1 cellular context compared by ENCODE assay signal in the genomic region with DNA sequence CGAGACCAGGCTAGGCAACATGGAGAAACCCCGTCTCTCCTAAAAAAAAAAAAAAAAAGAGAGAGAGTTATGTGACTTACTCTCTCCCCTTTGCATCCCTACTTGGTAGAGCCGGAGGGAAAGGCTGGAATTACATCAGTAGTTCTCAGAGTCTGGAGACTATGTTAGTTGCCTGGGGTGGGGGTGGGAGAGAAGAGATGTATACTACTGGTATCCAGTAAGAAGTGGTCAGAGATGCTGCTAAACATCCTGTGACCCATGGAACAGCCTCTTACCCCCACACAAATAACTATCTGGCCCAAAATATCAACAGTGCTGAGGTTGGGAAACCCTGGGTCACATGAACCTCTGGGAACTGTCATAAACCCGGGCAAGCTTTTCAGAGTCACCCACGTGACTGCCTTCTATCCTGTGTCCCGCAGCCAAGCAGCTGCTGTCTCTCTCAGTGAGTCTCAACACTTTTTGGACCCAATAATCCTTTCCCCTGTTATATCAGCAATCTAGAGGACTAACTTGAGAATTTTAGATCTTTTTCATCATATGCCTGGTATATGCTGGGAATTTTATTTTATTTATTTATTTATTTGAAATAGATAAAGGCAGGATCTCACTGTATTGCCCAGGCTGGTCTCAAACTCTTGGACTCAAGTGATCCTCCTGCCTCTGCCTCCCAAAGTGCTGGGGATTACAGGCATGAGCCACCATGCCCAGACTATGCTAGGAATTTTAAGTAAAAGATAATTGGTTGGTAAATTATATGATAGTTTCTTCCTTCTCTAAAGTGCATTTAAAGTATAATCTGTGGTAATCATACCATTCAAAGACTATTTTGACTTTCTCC.
TF ChIP-seq lines count a peak whose summit lies in the region.

No MANE protein-coding gene starts in this region.

TF ChIP-seq in HEK293, 187 proteins besides CTCF, POLR2A, EP300 and RAD21 (continued from another document):
- TF ChIP-seq, protein P1, sequence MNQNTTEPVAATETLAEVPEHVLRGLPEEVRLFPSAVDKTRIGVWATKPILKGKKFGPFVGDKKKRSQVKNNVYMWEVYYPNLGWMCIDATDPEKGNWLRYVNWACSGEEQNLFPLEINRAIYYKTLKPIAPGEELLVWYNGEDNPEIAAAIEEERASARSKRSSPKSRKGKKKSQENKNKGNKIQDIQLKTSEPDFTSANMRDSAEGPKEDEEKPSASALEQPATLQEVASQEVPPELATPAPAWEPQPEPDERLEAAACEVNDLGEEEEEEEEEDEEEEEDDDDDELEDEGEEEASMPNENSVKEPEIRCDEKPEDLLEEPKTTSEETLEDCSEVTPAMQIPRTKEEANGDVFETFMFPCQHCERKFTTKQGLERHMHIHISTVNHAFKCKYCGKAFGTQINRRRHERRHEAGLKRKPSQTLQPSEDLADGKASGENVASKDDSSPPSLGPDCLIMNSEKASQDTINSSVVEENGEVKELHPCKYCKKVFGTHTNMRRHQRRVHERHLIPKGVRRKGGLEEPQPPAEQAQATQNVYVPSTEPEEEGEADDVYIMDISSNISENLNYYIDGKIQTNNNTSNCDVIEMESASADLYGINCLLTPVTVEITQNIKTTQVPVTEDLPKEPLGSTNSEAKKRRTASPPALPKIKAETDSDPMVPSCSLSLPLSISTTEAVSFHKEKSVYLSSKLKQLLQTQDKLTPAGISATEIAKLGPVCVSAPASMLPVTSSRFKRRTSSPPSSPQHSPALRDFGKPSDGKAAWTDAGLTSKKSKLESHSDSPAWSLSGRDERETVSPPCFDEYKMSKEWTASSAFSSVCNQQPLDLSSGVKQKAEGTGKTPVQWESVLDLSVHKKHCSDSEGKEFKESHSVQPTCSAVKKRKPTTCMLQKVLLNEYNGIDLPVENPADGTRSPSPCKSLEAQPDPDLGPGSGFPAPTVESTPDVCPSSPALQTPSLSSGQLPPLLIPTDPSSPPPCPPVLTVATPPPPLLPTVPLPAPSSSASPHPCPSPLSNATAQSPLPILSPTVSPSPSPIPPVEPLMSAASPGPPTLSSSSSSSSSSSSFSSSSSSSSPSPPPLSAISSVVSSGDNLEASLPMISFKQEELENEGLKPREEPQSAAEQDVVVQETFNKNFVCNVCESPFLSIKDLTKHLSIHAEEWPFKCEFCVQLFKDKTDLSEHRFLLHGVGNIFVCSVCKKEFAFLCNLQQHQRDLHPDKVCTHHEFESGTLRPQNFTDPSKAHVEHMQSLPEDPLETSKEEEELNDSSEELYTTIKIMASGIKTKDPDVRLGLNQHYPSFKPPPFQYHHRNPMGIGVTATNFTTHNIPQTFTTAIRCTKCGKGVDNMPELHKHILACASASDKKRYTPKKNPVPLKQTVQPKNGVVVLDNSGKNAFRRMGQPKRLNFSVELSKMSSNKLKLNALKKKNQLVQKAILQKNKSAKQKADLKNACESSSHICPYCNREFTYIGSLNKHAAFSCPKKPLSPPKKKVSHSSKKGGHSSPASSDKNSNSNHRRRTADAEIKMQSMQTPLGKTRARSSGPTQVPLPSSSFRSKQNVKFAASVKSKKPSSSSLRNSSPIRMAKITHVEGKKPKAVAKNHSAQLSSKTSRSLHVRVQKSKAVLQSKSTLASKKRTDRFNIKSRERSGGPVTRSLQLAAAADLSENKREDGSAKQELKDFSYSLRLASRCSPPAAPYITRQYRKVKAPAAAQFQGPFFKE (tag by site-specific recombination; IDR thresholded peaks at IDR 0.05; ENCODE audit: borderline replicate concordance) = no peak
- TF ChIP-seq ZNF670 (tag by site-specific recombination; IDR thresholded peaks at IDR 0.05; ENCODE audit: low read depth) = no peak
- no peak for TF ChIP-seq ZNF571 (tag by site-specific recombination; IDR thresholded peaks at IDR 0.05)
- TF ChIP-seq, protein P2, sequence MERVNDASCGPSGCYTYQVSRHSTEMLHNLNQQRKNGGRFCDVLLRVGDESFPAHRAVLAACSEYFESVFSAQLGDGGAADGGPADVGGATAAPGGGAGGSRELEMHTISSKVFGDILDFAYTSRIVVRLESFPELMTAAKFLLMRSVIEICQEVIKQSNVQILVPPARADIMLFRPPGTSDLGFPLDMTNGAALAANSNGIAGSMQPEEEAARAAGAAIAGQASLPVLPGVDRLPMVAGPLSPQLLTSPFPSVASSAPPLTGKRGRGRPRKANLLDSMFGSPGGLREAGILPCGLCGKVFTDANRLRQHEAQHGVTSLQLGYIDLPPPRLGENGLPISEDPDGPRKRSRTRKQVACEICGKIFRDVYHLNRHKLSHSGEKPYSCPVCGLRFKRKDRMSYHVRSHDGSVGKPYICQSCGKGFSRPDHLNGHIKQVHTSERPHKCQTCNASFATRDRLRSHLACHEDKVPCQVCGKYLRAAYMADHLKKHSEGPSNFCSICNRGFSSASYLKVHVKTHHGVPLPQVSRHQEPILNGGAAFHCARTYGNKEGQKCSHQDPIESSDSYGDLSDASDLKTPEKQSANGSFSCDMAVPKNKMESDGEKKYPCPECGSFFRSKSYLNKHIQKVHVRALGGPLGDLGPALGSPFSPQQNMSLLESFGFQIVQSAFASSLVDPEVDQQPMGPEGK (tag by site-specific recombination; IDR thresholded peaks at IDR 0.05) = peak; percentile 27
- no peak for TF ChIP-seq ZNF138 (tag by site-specific recombination; IDR thresholded peaks at IDR 0.05; ENCODE audit: borderline replicate concordance)
- TF ChIP-seq ZNF19 (tag by site-specific recombination; IDR thresholded peaks at IDR 0.05; ENCODE audit: low read depth) = no peak
- TF ChIP-seq ZNF24 (tag by site-specific recombination; IDR thresholded peaks at IDR 0.05) = peak; percentile 60; the same call in 1 of the 2 replicates
- TF ChIP-seq ZNF223 (tag by site-specific recombination; IDR thresholded peaks at IDR 0.05) = no peak
- TF ChIP-seq ZNF114 (tag by site-specific recombination; IDR thresholded peaks at IDR 0.05) = no peak
- no peak for TF ChIP-seq ZNF221 (tag by site-specific recombination; IDR thresholded peaks at IDR 0.05; ENCODE audit: borderline replicate concordance)
- TF ChIP-seq KLF9 (tag by site-specific recombination; IDR thresholded peaks at IDR 0.05; ENCODE audit: low read depth) = no peak
- no peak for TF ChIP-seq ZNF214 (tag by site-specific recombination; IDR thresholded peaks at IDR 0.05; ENCODE audit: borderline replicate concordance)
- TF ChIP-seq, protein P3, sequence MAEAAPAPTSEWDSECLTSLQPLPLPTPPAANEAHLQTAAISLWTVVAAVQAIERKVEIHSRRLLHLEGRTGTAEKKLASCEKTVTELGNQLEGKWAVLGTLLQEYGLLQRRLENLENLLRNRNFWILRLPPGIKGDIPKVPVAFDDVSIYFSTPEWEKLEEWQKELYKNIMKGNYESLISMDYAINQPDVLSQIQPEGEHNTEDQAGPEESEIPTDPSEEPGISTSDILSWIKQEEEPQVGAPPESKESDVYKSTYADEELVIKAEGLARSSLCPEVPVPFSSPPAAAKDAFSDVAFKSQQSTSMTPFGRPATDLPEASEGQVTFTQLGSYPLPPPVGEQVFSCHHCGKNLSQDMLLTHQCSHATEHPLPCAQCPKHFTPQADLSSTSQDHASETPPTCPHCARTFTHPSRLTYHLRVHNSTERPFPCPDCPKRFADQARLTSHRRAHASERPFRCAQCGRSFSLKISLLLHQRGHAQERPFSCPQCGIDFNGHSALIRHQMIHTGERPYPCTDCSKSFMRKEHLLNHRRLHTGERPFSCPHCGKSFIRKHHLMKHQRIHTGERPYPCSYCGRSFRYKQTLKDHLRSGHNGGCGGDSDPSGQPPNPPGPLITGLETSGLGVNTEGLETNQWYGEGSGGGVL (tag by site-specific recombination; IDR thresholded peaks at IDR 0.05) = peak; percentile 37; the same call in 1 of the 2 replicates
- no peak for TF ChIP-seq ZNF768 (tag by site-specific recombination; IDR thresholded peaks at IDR 0.05)
- TF ChIP-seq ZNF747 (tag by site-specific recombination; IDR thresholded peaks at IDR 0.05) = no peak
- TF ChIP-seq, protein P4, sequence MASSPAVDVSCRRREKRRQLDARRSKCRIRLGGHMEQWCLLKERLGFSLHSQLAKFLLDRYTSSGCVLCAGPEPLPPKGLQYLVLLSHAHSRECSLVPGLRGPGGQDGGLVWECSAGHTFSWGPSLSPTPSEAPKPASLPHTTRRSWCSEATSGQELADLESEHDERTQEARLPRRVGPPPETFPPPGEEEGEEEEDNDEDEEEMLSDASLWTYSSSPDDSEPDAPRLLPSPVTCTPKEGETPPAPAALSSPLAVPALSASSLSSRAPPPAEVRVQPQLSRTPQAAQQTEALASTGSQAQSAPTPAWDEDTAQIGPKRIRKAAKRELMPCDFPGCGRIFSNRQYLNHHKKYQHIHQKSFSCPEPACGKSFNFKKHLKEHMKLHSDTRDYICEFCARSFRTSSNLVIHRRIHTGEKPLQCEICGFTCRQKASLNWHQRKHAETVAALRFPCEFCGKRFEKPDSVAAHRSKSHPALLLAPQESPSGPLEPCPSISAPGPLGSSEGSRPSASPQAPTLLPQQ (tag by site-specific recombination; IDR thresholded peaks at IDR 0.05) = no peak
- TF ChIP-seq YY1 (tag by site-specific recombination; IDR thresholded peaks at IDR 0.05) = no peak
- no peak for TF ChIP-seq ZNF274 (IDR thresholded peaks at IDR 0.05; ENCODE audit: low read length)
- no peak for TF ChIP-seq ZNF274 (tag by site-specific recombination; IDR thresholded peaks at IDR 0.05; ENCODE audit: borderline replicate concordance)
- TF ChIP-seq ZNF335 (tag by site-specific recombination; conservative IDR thresholded peaks at IDR 0.05) = peak; percentile 65
- TF ChIP-seq MYNN (tag by site-specific recombination; IDR thresholded peaks at IDR 0.05; ENCODE audit: borderline replicate concordance) = no peak
- no peak for TF ChIP-seq GLI4 (tag by site-specific recombination; IDR thresholded peaks at IDR 0.05)
- TF ChIP-seq, protein P5, sequence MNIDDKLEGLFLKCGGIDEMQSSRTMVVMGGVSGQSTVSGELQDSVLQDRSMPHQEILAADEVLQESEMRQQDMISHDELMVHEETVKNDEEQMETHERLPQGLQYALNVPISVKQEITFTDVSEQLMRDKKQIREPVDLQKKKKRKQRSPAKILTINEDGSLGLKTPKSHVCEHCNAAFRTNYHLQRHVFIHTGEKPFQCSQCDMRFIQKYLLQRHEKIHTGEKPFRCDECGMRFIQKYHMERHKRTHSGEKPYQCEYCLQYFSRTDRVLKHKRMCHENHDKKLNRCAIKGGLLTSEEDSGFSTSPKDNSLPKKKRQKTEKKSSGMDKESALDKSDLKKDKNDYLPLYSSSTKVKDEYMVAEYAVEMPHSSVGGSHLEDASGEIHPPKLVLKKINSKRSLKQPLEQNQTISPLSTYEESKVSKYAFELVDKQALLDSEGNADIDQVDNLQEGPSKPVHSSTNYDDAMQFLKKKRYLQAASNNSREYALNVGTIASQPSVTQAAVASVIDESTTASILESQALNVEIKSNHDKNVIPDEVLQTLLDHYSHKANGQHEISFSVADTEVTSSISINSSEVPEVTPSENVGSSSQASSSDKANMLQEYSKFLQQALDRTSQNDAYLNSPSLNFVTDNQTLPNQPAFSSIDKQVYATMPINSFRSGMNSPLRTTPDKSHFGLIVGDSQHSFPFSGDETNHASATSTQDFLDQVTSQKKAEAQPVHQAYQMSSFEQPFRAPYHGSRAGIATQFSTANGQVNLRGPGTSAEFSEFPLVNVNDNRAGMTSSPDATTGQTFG (tag by site-specific recombination; IDR thresholded peaks at IDR 0.05; ENCODE audit: borderline replicate concordance) = no peak
- TF ChIP-seq SCRT2 (tag by site-specific recombination; IDR thresholded peaks at IDR 0.05) = peak; percentile 79
- no peak for TF ChIP-seq ZNF184 (tag by site-specific recombination; IDR thresholded peaks at IDR 0.05)
- TF ChIP-seq ZNF777 (tag by site-specific recombination; IDR thresholded peaks at IDR 0.05; ENCODE audit: borderline replicate concordance) = no peak
- TF ChIP-seq, protein P6, sequence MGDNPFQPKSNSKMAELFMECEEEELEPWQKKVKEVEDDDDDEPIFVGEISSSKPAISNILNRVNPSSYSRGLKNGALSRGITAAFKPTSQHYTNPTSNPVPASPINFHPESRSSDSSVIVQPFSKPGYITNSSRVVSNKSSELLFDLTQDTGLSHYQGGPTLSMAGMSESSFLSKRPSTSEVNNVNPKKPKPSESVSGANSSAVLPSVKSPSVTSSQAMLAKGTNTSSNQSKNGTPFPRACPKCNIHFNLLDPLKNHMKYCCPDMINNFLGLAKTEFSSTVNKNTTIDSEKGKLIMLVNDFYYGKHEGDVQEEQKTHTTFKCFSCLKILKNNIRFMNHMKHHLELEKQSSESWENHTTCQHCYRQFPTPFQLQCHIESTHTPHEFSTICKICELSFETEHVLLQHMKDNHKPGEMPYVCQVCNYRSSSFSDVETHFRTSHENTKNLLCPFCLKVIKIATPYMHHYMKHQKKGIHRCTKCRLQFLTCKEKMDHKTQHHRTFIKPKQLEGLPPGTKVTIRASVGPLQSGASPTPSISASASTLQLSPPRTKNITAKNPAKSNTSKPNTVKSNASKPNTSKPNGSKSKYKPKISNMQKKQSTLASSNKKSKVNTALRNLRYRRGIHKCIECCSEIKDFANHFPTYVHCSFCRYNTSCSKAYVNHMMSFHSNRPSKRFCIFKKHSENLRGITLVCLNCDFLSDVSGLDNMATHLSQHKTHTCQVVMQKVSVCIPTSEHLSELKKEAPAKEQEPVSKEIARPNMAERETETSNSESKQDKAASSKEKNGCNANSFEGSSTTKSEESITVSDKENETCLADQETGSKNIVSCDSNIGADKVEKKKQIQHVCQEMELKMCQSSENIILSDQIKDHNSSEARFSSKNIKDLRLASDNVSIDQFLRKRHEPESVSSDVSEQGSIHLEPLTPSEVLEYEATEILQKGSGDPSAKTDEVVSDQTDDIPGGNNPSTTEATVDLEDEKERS (tag by site-specific recombination; IDR thresholded peaks at IDR 0.05) = no peak
- no peak for TF ChIP-seq HOXD13 (CRISPR knock-in tag; IDR thresholded peaks at IDR 0.05; ENCODE audit: borderline replicate concordance)
- TF ChIP-seq, protein P7, sequence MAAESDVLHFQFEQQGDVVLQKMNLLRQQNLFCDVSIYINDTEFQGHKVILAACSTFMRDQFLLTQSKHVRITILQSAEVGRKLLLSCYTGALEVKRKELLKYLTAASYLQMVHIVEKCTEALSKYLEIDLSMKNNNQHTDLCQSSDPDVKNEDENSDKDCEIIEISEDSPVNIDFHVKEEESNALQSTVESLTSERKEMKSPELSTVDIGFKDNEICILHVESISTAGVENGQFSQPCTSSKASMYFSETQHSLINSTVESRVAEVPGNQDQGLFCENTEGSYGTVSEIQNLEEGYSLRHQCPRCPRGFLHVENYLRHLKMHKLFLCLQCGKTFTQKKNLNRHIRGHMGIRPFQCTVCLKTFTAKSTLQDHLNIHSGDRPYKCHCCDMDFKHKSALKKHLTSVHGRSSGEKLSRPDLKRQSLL (tag by site-specific recombination; IDR thresholded peaks at IDR 0.05) = no peak
- no peak for TF ChIP-seq ZFP3 (tag by site-specific recombination; IDR thresholded peaks at IDR 0.05; ENCODE audit: low read depth)
- 0 out of 2 replicates have a peak, but pooled peaks have one; percentile 19 for TF ChIP-seq ZNF76 (tag by site-specific recombination; IDR thresholded peaks at IDR 0.05; ENCODE audit: borderline replicate concordance, low read depth)
- TF ChIP-seq ZNF473 (tag by site-specific recombination; IDR thresholded peaks at IDR 0.05) = no peak
- no peak for TF ChIP-seq ZNF416 (tag by site-specific recombination; IDR thresholded peaks at IDR 0.05)
- no peak for TF ChIP-seq ZNF629 (tag by site-specific recombination; IDR thresholded peaks at IDR 0.05)
- no peak for TF ChIP-seq SP2 (tag by site-specific recombination; IDR thresholded peaks at IDR 0.05)
- TF ChIP-seq ZNF501 (tag by site-specific recombination; IDR thresholded peaks at IDR 0.05) = no peak
